Comparison of ENCODE assay signal across 21 cellular contexts in genomic region chr6:69044534-69044933, GRCh38.
"Had no signal": no experiment of that assay in that cellular context is flagged by ENCODE, and none has a peak within 500 bp of the region (broad histone marks: within the 10 kb centered on the region; RNA-seq: fewer than 3 reads in every experiment).

No MANE protein-coding gene starts in this region.

- H3K27ac ChIP-seq: coronary artery, neutrophil, tibial artery, WERI-Rb-1 had no signal

- H3K36me3 ChIP-seq: adrenal gland, neutrophil, tibial artery, WERI-Rb-1 had no signal

- DNase-seq: activated CD4-positive, alpha-beta T cell treated with anti-CD3 and anti-CD28 coated beads for 1 hour; activated CD8-positive, alpha-beta memory T cell treated with anti-CD3 and anti-CD28 coated beads for 24 hours; activated gamma-delta T cell; activated T-cell treated with anti-CD3 and anti-CD28 coated beads, Interleukin-2, amount 50 U/mL, for 72 hours; adrenal gland; erythroblast; glutamatergic neuron; hippocampal formation; islet precursor cell; stimulated activated CD4-positive, alpha-beta T cell treated with anti-CD3 and anti-CD28 coated beads, Interleukin-1b, Interleukin-23, amount 100 ng/mL, for 48 hours; stimulated activated CD8-positive, alpha-beta memory T cell treated with anti-CD3 and anti-CD28 coated beads, Interleukin-4, amount 100 ng/mL, for 48 hours; stimulated activated naive CD4-positive, alpha-beta T cell; T-helper 2 cell; tibial artery; WERI-Rb-1 had no signal

- H3K27me3 Mint-ChIP-seq: activated naive CD4-positive, alpha-beta T cell treated with anti-CD3 and anti-CD28 coated beads, Interleukin-2, amount 50 U/mL, for 24 hours; central memory CD8-positive, alpha-beta T cell; natural killer cell treated with Interleukin-12 subunit alpha and Interleukin-12 subunit beta and Interleukin-15 and Interleukin-18, amount 100 ng/mL, for 72 hours had no signal

- H3K9me3 Mint-ChIP-seq: activated naive CD4-positive, alpha-beta T cell treated with anti-CD3 and anti-CD28 coated beads, Interleukin-2, amount 50 U/mL, for 24 hours; mesothelial cell of epicardium had no signal

- H3K9me3 ChIP-seq: adrenal gland, neutrophil, tibial artery had no signal

- H3K27ac Mint-ChIP-seq: activated naive CD4-positive, alpha-beta T cell treated with anti-CD3 and anti-CD28 coated beads, Interleukin-2, amount 50 U/mL, for 24 hours; activated T-cell treated with anti-CD3 and anti-CD28 coated beads, Interleukin-2, amount 50 U/mL, for 72 hours; mesothelial cell of epicardium; natural killer cell treated with Interleukin-12 subunit alpha and Interleukin-12 subunit beta and Interleukin-15 and Interleukin-18, amount 100 ng/mL, for 72 hours had no signal

- H3K4me3 ChIP-seq: coronary artery, tibial artery had no signal

- H3K4me1 ChIP-seq: tibial artery had no signal

- H3K4me1 Mint-ChIP-seq: activated naive CD4-positive, alpha-beta T cell treated with anti-CD3 and anti-CD28 coated beads, Interleukin-2, amount 50 U/mL, for 24 hours; central memory CD8-positive, alpha-beta T cell; mesothelial cell of epicardium had no signal

- H3K36me3 Mint-ChIP-seq: activated naive CD4-positive, alpha-beta T cell treated with anti-CD3 and anti-CD28 coated beads, Interleukin-2, amount 50 U/mL, for 24 hours; mesothelial cell of epicardium; natural killer cell treated with Interleukin-12 subunit alpha and Interleukin-12 subunit beta and Interleukin-15 and Interleukin-18, amount 100 ng/mL, for 72 hours had no signal

- H3K27me3 ChIP-seq: adrenal gland, neutrophil, tibial artery had no signal

- H3K4me3 Mint-ChIP-seq: activated naive CD4-positive, alpha-beta T cell treated with anti-CD3 and anti-CD28 coated beads, Interleukin-2, amount 50 U/mL, for 24 hours; activated T-cell treated with anti-CD3 and anti-CD28 coated beads, Interleukin-2, amount 50 U/mL, for 72 hours; central memory CD8-positive, alpha-beta T cell; mesothelial cell of epicardium; natural killer cell treated with Interleukin-12 subunit alpha and Interleukin-12 subunit beta and Interleukin-15 and Interleukin-18, amount 100 ng/mL, for 72 hours had no signal
